In the genomic region with DNA sequence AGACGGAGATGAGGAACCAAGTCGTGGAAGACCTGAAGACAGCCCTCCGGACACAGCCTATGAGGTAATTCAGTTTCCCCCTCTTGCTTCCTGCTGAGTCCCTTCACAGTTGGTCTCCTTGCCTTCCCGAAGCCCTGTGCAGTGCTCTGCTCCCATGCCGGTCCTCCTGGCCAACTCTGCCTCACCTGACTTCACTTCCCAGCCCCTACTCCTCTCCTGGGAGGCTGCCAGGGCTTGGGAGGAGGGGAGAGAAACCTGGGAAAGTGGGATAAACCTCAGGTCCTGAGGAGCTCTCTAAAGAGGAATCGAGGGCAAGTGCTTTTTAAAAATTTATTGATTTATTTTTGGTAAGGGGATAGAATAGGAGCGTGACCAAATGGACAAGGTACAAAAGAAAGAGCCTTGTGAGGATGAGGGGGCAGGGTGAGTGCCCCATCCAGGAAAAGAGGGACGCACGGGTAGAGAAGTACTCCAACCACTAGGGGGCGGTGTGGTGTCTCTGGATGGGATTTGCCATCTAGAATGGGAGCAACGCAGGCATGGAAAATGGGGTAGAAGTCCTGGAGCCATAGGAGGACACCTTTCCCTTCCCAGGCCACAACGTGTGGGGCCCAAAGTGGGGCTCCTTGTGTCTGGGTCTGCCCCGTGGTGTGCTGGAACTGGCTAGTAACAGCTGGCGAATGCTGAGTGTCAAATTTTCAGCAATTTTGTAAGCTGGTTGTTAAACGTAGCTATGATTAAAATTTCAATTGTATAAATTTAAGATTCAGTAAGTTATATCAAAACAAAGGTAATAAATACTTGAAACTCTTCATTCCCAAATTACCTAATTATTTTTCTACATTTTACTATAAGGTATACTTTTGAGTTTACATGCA, we compare ENCODE assay signal across 9 cellular contexts.
DNase-seq lines count a peak whose midpoint lies in the region; ATAC-seq, FAIRE-seq and TF ChIP-seq lines count a peak whose summit lies in the region.
"Had no signal": no experiment of that assay in that cellular context is flagged by ENCODE, and none has a peak within 500 bp of the region (broad histone marks: within the 10 kb centered on the region; RNA-seq: fewer than 3 reads in every experiment).

No MANE protein-coding gene starts in this region.

- POLR2A ChIA-PET in A673 (lab: Charles Lee; ENCODE audit: low non-redundant PET): no interaction called here

- no peaks in the 10 kb centered on the region for H3K36me3 ChIP-seq in A673 (ENCODE audit: insufficient read depth, low read length, poor library complexity, severe bottlenecking)
- H3K36me3 ChIP-seq in parathyroid adenoma (ENCODE audit: control insufficient read depth, insufficient read depth, low read length): no peaks in the 10 kb centered on the region

- H3K4me3 ChIP-seq in A673 (ENCODE audit: low read depth, low read length, poor library complexity, severe bottlenecking) (no peak overlapping the region), parathyroid adenoma (ENCODE audit: low read depth, low read length) (no peak overlapping the region)
- H3K4me3 ChIP-seq: skin epidermis had no signal

- H3K9me3 ChIP-seq in A673 (ENCODE audit: low read depth, low read length, poor library complexity, severe bottlenecking): no peaks in the 10 kb centered on the region
- no peaks in the 10 kb centered on the region for H3K9me3 ChIP-seq in parathyroid adenoma (ENCODE audit: control insufficient read depth, low read length)

- ATAC-seq in HG03159 (IDR thresholded peaks at IDR 0.05; ENCODE audit: unreplicated experiment): no peak

- H3K27ac ChIP-seq in A673 (ENCODE audit: low read depth, low read length, poor library complexity, severe bottlenecking) (no peak overlapping the region), parathyroid adenoma (no peak overlapping the region)
- H3K27ac ChIP-seq: skin epidermis had no signal

- no peak for TF ChIP-seq POLR2A in GM12891 (IDR thresholded peaks at IDR 0.05; ENCODE audit: low read depth, low read length)

- no TSS peak for BruUV-seq in A673 (replicated peaks; lab: Mats Ljungman, UMichigan)

- CTCF ChIA-PET in A673 (lab: Charles Lee): interaction anchor here (0.6 to 1.0 kb wide), 3 partner anchors 14 to 1163 kb away, joined by 3 to 5 read pairs (median 4); no protein-coding TSS in a partner anchor

- DNase-seq in A673 (ENCODE audit: low spot score) (peak; percentile 81), GM12891 (ENCODE audit: insufficient read length, low spot score) (peak; percentile 48), NOMO-1 treated with DMSO at 0.1 percent for 48 hours (lab: John Stamatoyannopoulos, UW; ENCODE audit: unreplicated experiment) (peak; percentile 14), activated T-helper 1 cell treated with Interleukin-2 at 50 U/mL for 16 hours (ENCODE audit: low read depth) (peak; percentile 3), germinal center (ENCODE audit: low spot score) (peak; percentile 64), ureter (ENCODE audit: low spot score) (peak; percentile 75)

- TF ChIP-seq CTCF in A673 (conservative IDR thresholded peaks at IDR 0.05; ENCODE audit: low read depth, low read length) (peak; percentile 86), parathyroid adenoma (IDR thresholded peaks at IDR 0.05) (peak; percentile 79)

- H3K4me1 ChIP-seq in A673 (ENCODE audit: insufficient read depth, low read length, poor library complexity, severe bottlenecking): no peaks in the 10 kb centered on the region
- H3K4me1 ChIP-seq in parathyroid adenoma: no peaks in the 10 kb centered on the region

- H3K27me3 ChIP-seq in A673 (replicated peaks; ENCODE audit: insufficient read depth, low read depth, low read length, poor library complexity) (no peaks in the 10 kb centered on the region), parathyroid adenoma (ENCODE audit: control insufficient read depth, insufficient read depth, low read length) (no peaks in the 10 kb centered on the region)

- no peaks in the 10 kb centered on the region for H3K79me2 ChIP-seq in parathyroid adenoma

- H2AFZ ChIP-seq in parathyroid adenoma: no peak overlapping the region

- H3K4me2 ChIP-seq in parathyroid adenoma (ENCODE audit: low read length): no peak overlapping the region

- FAIRE-seq in GM12891 (lab: Jason Lieb, UNC): no peak

- intact Hi-C loops in A673 (cut with micrococcal nuclease; ENCODE audit: unreplicated experiment): no loop called here

- H3K9ac ChIP-seq in parathyroid adenoma: no peak overlapping the region

TF ChIP-seq in GM12891, 5 proteins besides CTCF, POLR2A, EP300 and RAD21:
- TF ChIP-seq PAX5 (IDR thresholded peaks at IDR 0.05; ENCODE audit: insufficient read depth, low read length, severe bottlenecking): no peak
- no peak for TF ChIP-seq TAF1 (IDR thresholded peaks at IDR 0.05; ENCODE audit: low read depth, low read length)
- TF ChIP-seq SPI1 (IDR thresholded peaks at IDR 0.05; ENCODE audit: low read depth, low read length): no peak
- no peak for TF ChIP-seq POU2F2 (IDR thresholded peaks at IDR 0.05; ENCODE audit: low read depth, low read length)
- no peak for TF ChIP-seq POLR2AphosphoS5 (IDR thresholded peaks at IDR 0.05; ENCODE audit: low read depth, low read length)

Comparison
In these comparisons a context has a peak if more than half of its experiments do, and no peak if none do; other contexts are left out.
1. DNase-seq: peak in every context shown above with its lines; median percentile 81 in A673; 75 in ureter; 64 in germinal center; 48 in GM12891; 14 in NOMO-1 treated with DMSO at 0.1 percent for 48 hours; 3 in activated T-helper 1 cell treated with Interleukin-2 at 50 U/mL for 16 hours.